ENCODE assay signal across 17 cellular contexts in genomic region chr7:45036801-45037200, GRCh38. TPM values are rescaled to one million over a fixed set of nuclear protein-coding genes. Genes with fewer than 3 reads are reported as not detected.
DNase-seq lines count a peak whose midpoint lies in the region; ATAC-seq, FAIRE-seq and TF ChIP-seq lines count a peak whose summit lies in the region.
"Had no signal": no experiment of that assay in that cellular context is flagged by ENCODE, and none has a peak within 500 bp of the region (broad histone marks: within the 10 kb centered on the region; RNA-seq: fewer than 3 reads in every experiment).

No MANE protein-coding gene starts in this region.

- intact Hi-C loops in CD4-positive, alpha-beta T cell (cut with DNase I, micrococcal nuclease): loop anchor here in 1 of 2 experiments (1.0 kb wide), 1 partner anchor 10 kb away; no protein-coding TSS in a partner anchor
- intact Hi-C loops in activated T-helper 2 cell treated with anti-CD3 and anti-CD28 coated beads, Interferon-gamma antibody, Interleukin-2, Interleukin-4, amounts not matched to agents 10 μg/mL and 5 μg/mL and 100 μg/mL, durations not matched to agents 14 hours and 24 hours and 36 hours (cut with micrococcal nuclease): no loop called here
- intact Hi-C loops in natural killer cell (cut with micrococcal nuclease): no loop called here

- no peak overlapping the region for H3K4ac ChIP-seq in mesenchymal stem cell (ENCODE audit: low read depth in 1 of 2, low read length in 2 of 2)

- no peak overlapping the region for H3K4me2 ChIP-seq in mesenchymal stem cell (ENCODE audit: low read length, poor library complexity, severe bottlenecking)

- no peak for DNase-seq in CD4-positive, alpha-beta T cell
- no peak for DNase-seq in GM18507 (ENCODE audit: extremely low spot score, insufficient read length, low read depth)
- DNase-seq in activated T-helper 2 cell treated with anti-CD3 and anti-CD28 coated beads, Interferon-gamma antibody, Interleukin-2, Interleukin-4, amounts not matched to agents 10 μg/mL and 5 μg/mL and 100 μg/mL, durations not matched to agents 14 hours and 24 hours and 36 hours (ENCODE audit: low spot score): no peak
- no peak for DNase-seq in natural killer cell
- DNase-seq in germinal center (ENCODE audit: low spot score): no peak
- no peak for DNase-seq in mesenchymal stem cell
- DNase-seq: cerebellar nuclear complex, hypothalamus, SHP77 had no signal

- no peak overlapping the region for H2AK5ac ChIP-seq in mesenchymal stem cell (ENCODE audit: low read length, severe bottlenecking)

- no peak for TF ChIP-seq CTCF in CD4-positive, alpha-beta T cell (IDR thresholded peaks at IDR 0.05)
- TF ChIP-seq CTCF in natural killer cell (IDR thresholded peaks at IDR 0.05): no peak

- peak; percentile 37 for ATAC-seq in CD4-positive, alpha-beta T cell (ENCODE audit: poor library complexity)
- ATAC-seq in natural killer cell (peak in 2 of 3 donors; percentile 51 to 70), HG03442 (IDR thresholded peaks at IDR 0.05; ENCODE audit: unreplicated experiment) (no peak), HG03108 (IDR thresholded peaks at IDR 0.05; ENCODE audit: unreplicated experiment) (no peak)
- ATAC-seq: esophagus mucosa, HCT116 had no signal

- H3K27me3 Mint-ChIP-seq in CD4-positive, alpha-beta T cell: no peaks in the 10 kb centered on the region
- no peaks in the 10 kb centered on the region for H3K27me3 Mint-ChIP-seq in activated T-helper 2 cell treated with anti-CD3 and anti-CD28 coated beads, Interferon-gamma antibody, Interleukin-2, Interleukin-4, amounts not matched to agents 10 μg/mL and 5 μg/mL and 100 μg/mL, durations not matched to agents 14 hours and 24 hours and 36 hours (ENCODE audit: low read depth)
- H3K27me3 Mint-ChIP-seq in natural killer cell (ENCODE audit: low read depth in 2 of 2): no peaks in the 10 kb centered on the region

- H3K36me3 Mint-ChIP-seq in CD4-positive, alpha-beta T cell (ENCODE audit: low read depth): peaks cover 86% of the 10 kb centered on the region
- H3K36me3 Mint-ChIP-seq in activated T-helper 2 cell treated with anti-CD3 and anti-CD28 coated beads, Interferon-gamma antibody, Interleukin-2, Interleukin-4, amounts not matched to agents 10 μg/mL and 5 μg/mL and 100 μg/mL, durations not matched to agents 14 hours and 24 hours and 36 hours (ENCODE audit: low read depth): peaks cover 63% of the 10 kb centered on the region
- H3K36me3 Mint-ChIP-seq in natural killer cell: peaks cover 18% of the 10 kb centered on the region

- peak; percentile 39 for FAIRE-seq in GM18507 (lab: Jason Lieb, UNC)

- no peak overlapping the region for H4K8ac ChIP-seq in mesenchymal stem cell (ENCODE audit: low read length)

- H2BK12ac ChIP-seq in mesenchymal stem cell (ENCODE audit: low read length in 2 of 2): no peak overlapping the region

- peak overlapping the region; percentile 88 for H3K27ac Mint-ChIP-seq in CD4-positive, alpha-beta T cell
- peak overlapping the region; percentile 84 for H3K27ac Mint-ChIP-seq in activated T-helper 2 cell treated with anti-CD3 and anti-CD28 coated beads, Interferon-gamma antibody, Interleukin-2, Interleukin-4, amounts not matched to agents 10 μg/mL and 5 μg/mL and 100 μg/mL, durations not matched to agents 14 hours and 24 hours and 36 hours
- H3K27ac Mint-ChIP-seq in natural killer cell: peak overlapping the region; percentile 77 to 84

- WGBS in mesenchymal stem cell: 96% methylated on average over 8 of the region's 8 CpGs

- H3K27ac ChIP-seq in CD4-positive, alpha-beta T cell (ENCODE audit: low read depth, low read length): peak overlapping the region; percentile 26
- no peak overlapping the region for H3K27ac ChIP-seq in mesenchymal stem cell (ENCODE audit: low read length, poor library complexity, severe bottlenecking)
- H3K27ac ChIP-seq: C4-2B, suprapubic skin had no signal

- H3K9ac ChIP-seq in mesenchymal stem cell (ENCODE audit: low read length): no peak overlapping the region

- H3K4me1 Mint-ChIP-seq in CD4-positive, alpha-beta T cell (ENCODE audit: low read depth): peaks cover 79% of the 10 kb centered on the region
- peaks cover 60% of the 10 kb centered on the region for H3K4me1 Mint-ChIP-seq in activated T-helper 2 cell treated with anti-CD3 and anti-CD28 coated beads, Interferon-gamma antibody, Interleukin-2, Interleukin-4, amounts not matched to agents 10 μg/mL and 5 μg/mL and 100 μg/mL, durations not matched to agents 14 hours and 24 hours and 36 hours (ENCODE audit: low read depth)
- peaks cover 66 to 85% of the 10 kb centered on the region in 2 donors for H3K4me1 Mint-ChIP-seq in natural killer cell

- H3K23ac ChIP-seq in mesenchymal stem cell (ENCODE audit: low read length in 2 of 2): no peak overlapping the region

- no peak overlapping the region for H2AFZ ChIP-seq in mesenchymal stem cell (ENCODE audit: low read depth, low read length)

- POLR2A ChIA-PET in CD4-positive, alpha-beta T cell (lab: Charles Lee): interaction anchor here (1.3 to 13.4 kb wide), 5 partner anchors 9 to 188 kb away, joined by 3 to 367 read pairs (median 37); partner anchors contain the start of genes CCM2 and MYO1G

- peaks cover 49% of the 10 kb centered on the region for H3K79me1 ChIP-seq in mesenchymal stem cell (replicated peaks; ENCODE audit: low read length, poor library complexity, severe bottlenecking)

- no peak overlapping the region for H3K18ac ChIP-seq in mesenchymal stem cell (ENCODE audit: low read depth in 1 of 2, low read length in 2 of 2)

- peaks cover 16% of the 10 kb centered on the region for H3K4me1 ChIP-seq in mesenchymal stem cell (ENCODE audit: control insufficient read depth, insufficient read depth, low read depth, low read length)

- no peak overlapping the region for H2BK5ac ChIP-seq in mesenchymal stem cell (ENCODE audit: low read depth, low read length, poor library complexity, severe bottlenecking)

- no peaks in the 10 kb centered on the region for H3K27me3 ChIP-seq in CD4-positive, alpha-beta T cell (ENCODE audit: control insufficient read depth, insufficient read depth, low read length)
- no peaks in the 10 kb centered on the region for H3K27me3 ChIP-seq in mesenchymal stem cell (ENCODE audit: control insufficient read depth in 1 of 2, insufficient read depth in 1 of 2, low read length in 2 of 2)
- H3K27me3 ChIP-seq: suprapubic skin had no signal

- no peaks in the 10 kb centered on the region for H3K9me3 Mint-ChIP-seq in CD4-positive, alpha-beta T cell
- no peaks in the 10 kb centered on the region for H3K9me3 Mint-ChIP-seq in activated T-helper 2 cell treated with anti-CD3 and anti-CD28 coated beads, Interferon-gamma antibody, Interleukin-2, Interleukin-4, amounts not matched to agents 10 μg/mL and 5 μg/mL and 100 μg/mL, durations not matched to agents 14 hours and 24 hours and 36 hours
- no peaks in the 10 kb centered on the region for H3K9me3 Mint-ChIP-seq in natural killer cell
- H3K9me3 Mint-ChIP-seq: neural crest cell had no signal

- no peak overlapping the region for H2BK120ac ChIP-seq in mesenchymal stem cell (ENCODE audit: low read depth, low read length)

- no peak overlapping the region for H3K4me3 ChIP-seq in mesenchymal stem cell (ENCODE audit: insufficient read depth in 1 of 2, low read depth in 1 of 2, low read length in 2 of 2)
- H3K4me3 ChIP-seq: suprapubic skin had no signal

- no peak overlapping the region for H3K14ac ChIP-seq in mesenchymal stem cell (ENCODE audit: low read length in 2 of 2)

- H2BK15ac ChIP-seq in mesenchymal stem cell (ENCODE audit: low read depth, poor library complexity, severe bottlenecking): no peak overlapping the region

- no peaks in the 10 kb centered on the region for H3K9me3 ChIP-seq in CD4-positive, alpha-beta T cell (ENCODE audit: control insufficient read depth, low read length)
- H3K9me3 ChIP-seq in mesenchymal stem cell (ENCODE audit: control insufficient read depth, low read length): no peaks in the 10 kb centered on the region
- H3K9me3 ChIP-seq: suprapubic skin had no signal

- peak overlapping the region; percentile 82 for H3K4me3 Mint-ChIP-seq in CD4-positive, alpha-beta T cell
- peak overlapping the region; percentile 65 for H3K4me3 Mint-ChIP-seq in activated T-helper 2 cell treated with anti-CD3 and anti-CD28 coated beads, Interferon-gamma antibody, Interleukin-2, Interleukin-4, amounts not matched to agents 10 μg/mL and 5 μg/mL and 100 μg/mL, durations not matched to agents 14 hours and 24 hours and 36 hours (ENCODE audit: low read depth)
- peak overlapping the region; percentile 89 for H3K4me3 Mint-ChIP-seq in natural killer cell
- H3K4me3 Mint-ChIP-seq: neural crest cell had no signal

- CTCF ChIA-PET in CD4-positive, alpha-beta T cell (lab: Charles Lee): interaction anchor here (0.8 to 2.3 kb wide), 6 partner anchors 9 to 63 kb away, joined by 3 to 9 read pairs (median 7); no protein-coding TSS in a partner anchor

- H3K36me3 ChIP-seq in mesenchymal stem cell (ENCODE audit: control insufficient read depth in 1 of 2, insufficient read depth in 2 of 2, low read depth in 1 of 2, low read length in 2 of 2): peaks cover 21 to 34% of the 10 kb centered on the region in 2 experiments

- no peak overlapping the region for H4K91ac ChIP-seq in mesenchymal stem cell (ENCODE audit: low read length)

RNA-seq across cellular contexts. Expression of gene CCM2, which starts 36.8 kb away (rescaled TPM):
- total RNA-seq in CD4-positive, alpha-beta T cell: 10 to 100 TPM; 48.8 to 52.8 TPM
- 61.3 and 61.7 TPM in 2 replicates for total RNA-seq in activated T-helper 2 cell treated with anti-CD3 and anti-CD28 coated beads, Interferon-gamma antibody, Interleukin-2, Interleukin-4, amounts not matched to agents 10 μg/mL and 5 μg/mL and 100 μg/mL, durations not matched to agents 14 hours and 24 hours and 36 hours
- 100 to 1,000 TPM in 1 of 3 donors, 10 to 100 TPM in 2; 66.2 to 104 (median 97.5) TPM for total RNA-seq in natural killer cell
- 39.8 TPM for polyA plus RNA-seq in mesenchymal stem cell (2013, experiment 1 of 2)
- 39.9 TPM for polyA plus RNA-seq in mesenchymal stem cell (2013, experiment 2 of 2)

RNA-seq across cellular contexts. Expression of gene NACAD, which starts 52.0 kb away (rescaled TPM):
- total RNA-seq in CD4-positive, alpha-beta T cell: under 1 TPM; 0.08 to 0.14 TPM
- 0.30 and 0.52 TPM in 2 replicates for total RNA-seq in activated T-helper 2 cell treated with anti-CD3 and anti-CD28 coated beads, Interferon-gamma antibody, Interleukin-2, Interleukin-4, amounts not matched to agents 10 μg/mL and 5 μg/mL and 100 μg/mL, durations not matched to agents 14 hours and 24 hours and 36 hours
- total RNA-seq in natural killer cell: 1 to 10 TPM in 1 of 3 donors, under 1 TPM in 2; 0.75 to 1.7 (median 0.78) TPM
- polyA plus RNA-seq in mesenchymal stem cell (2013, experiment 1 of 2): 5.6 TPM
- 5.5 TPM for polyA plus RNA-seq in mesenchymal stem cell (2013, experiment 2 of 2)

RNA-seq across cellular contexts. Expression of gene MYO1G, which starts 58.0 kb away (rescaled TPM):
- total RNA-seq in CD4-positive, alpha-beta T cell: 100 to 1,000 TPM; 155 to 157 TPM
- total RNA-seq in activated T-helper 2 cell treated with anti-CD3 and anti-CD28 coated beads, Interferon-gamma antibody, Interleukin-2, Interleukin-4, amounts not matched to agents 10 μg/mL and 5 μg/mL and 100 μg/mL, durations not matched to agents 14 hours and 24 hours and 36 hours: 442 and 450 TPM in 2 replicates
- 100 to 1,000 TPM; 371 to 470 (median 429) TPM for total RNA-seq in natural killer cell
- not detected for polyA plus RNA-seq in mesenchymal stem cell (2013, experiment 1 of 2)
- not detected for polyA plus RNA-seq in mesenchymal stem cell (2013, experiment 2 of 2)
- total RNA-seq: M059J had no signal

Comparison
In these comparisons a context has a peak if more than half of its experiments do, and no peak if none do; other contexts are left out.
1. ATAC-seq: peak in CD4-positive, alpha-beta T cell (single experiment) and natural killer cell (2 of 3); none in HG03442 (single experiment) and HG03108 (single experiment).
2. Peak in every context shown above with its lines, with median percentiles within 50 percentile points of each other: H3K27ac Mint-ChIP-seq and H3K4me3 Mint-ChIP-seq.